16 cellular contexts compared by ENCODE assay signal in the genomic region with DNA sequence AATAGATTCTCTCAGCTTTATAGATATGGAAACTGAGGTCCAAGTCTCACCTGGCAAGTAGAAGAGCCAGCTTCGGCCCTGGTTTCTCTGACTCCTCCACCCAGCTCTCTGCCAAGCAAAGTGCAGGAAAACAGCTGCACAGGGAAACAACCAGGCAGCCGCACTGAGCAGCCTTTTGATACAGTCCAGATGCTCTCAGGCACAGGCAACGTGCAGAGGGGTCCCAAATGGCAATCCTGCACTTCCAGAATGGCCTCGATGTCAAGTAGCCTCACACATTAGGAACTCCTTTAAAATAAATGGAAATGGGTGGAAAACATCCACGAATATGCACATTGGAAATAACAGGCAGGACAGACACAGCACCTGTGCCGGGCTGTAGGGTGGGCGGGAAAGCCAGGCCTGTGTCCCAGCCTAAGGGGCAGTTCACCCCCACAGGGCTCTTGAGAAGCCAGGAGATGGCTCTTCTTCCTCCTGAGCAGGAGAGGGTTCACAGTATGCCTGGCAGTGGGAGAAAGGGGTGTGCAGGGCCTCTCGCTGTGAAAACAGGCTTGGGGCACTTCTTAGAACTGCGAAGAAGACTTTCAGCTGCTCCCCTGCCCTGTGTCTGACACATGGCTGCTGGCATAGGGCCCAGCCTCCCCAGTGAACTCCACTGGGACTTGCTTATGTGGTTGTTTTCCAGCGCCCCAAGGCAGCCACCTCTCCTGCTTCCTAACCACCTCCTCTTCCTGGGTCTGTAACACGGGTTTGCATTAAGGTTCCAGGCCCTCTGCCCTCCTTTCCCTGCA.
DNase-seq lines count a peak whose midpoint lies in the region; ATAC-seq and TF ChIP-seq lines count a peak whose summit lies in the region.
"Had no signal": no experiment of that assay in that cellular context is flagged by ENCODE, and none has a peak within 500 bp of the region (broad histone marks: within the 10 kb centered on the region; RNA-seq: fewer than 3 reads in every experiment).

No MANE protein-coding gene starts in this region.

- no peak overlapping the region for H3K9ac ChIP-seq in endodermal cell (ENCODE audit: extremely low read depth, low read length, poor library complexity, severe bottlenecking)

- TF ChIP-seq POLR2A in heart left ventricle (IDR thresholded peaks at IDR 0.05) = no peak
- TF ChIP-seq POLR2A in suprapubic skin (IDR thresholded peaks at IDR 0.05) = no peak

- H3K9me3 ChIP-seq in cardiac muscle cell (ENCODE audit: low read depth) = no peaks in the 10 kb centered on the region
- H3K9me3 ChIP-seq in heart left ventricle = no peaks in the 10 kb centered on the region
- no peaks in the 10 kb centered on the region for H3K9me3 ChIP-seq in endodermal cell (ENCODE audit: control insufficient read depth, low read length)
- no peaks in the 10 kb centered on the region for H3K9me3 ChIP-seq in upper lobe of right lung
- H3K9me3 ChIP-seq in suprapubic skin = no peaks in the 10 kb centered on the region
- H3K9me3 ChIP-seq: HAP-1, right atrium auricular region, tibial nerve had no signal

- no peaks in the 10 kb centered on the region for H3K36me3 ChIP-seq in cardiac muscle cell
- no peaks in the 10 kb centered on the region for H3K36me3 ChIP-seq in heart left ventricle
- H3K36me3 ChIP-seq in endodermal cell (ENCODE audit: control insufficient read depth, insufficient read depth, low read length) = no peaks in the 10 kb centered on the region
- H3K36me3 ChIP-seq in upper lobe of right lung = no peaks in the 10 kb centered on the region
- H3K36me3 ChIP-seq in suprapubic skin = no peaks in the 10 kb centered on the region
- H3K36me3 ChIP-seq: HAP-1, right atrium auricular region, tibial nerve had no signal

- H3K4me1 Mint-ChIP-seq in endodermal cell = peaks cover 11% of the 10 kb centered on the region

- H3K4me1 ChIP-seq in cardiac muscle cell (ENCODE audit: low read depth) (peaks cover 11% of the 10 kb centered on the region), heart left ventricle (no peaks in the 10 kb centered on the region), endodermal cell (ENCODE audit: control insufficient read depth, insufficient read depth, low read length) (no peaks in the 10 kb centered on the region), upper lobe of right lung (no peaks in the 10 kb centered on the region), suprapubic skin (no peaks in the 10 kb centered on the region)
- H3K4me1 ChIP-seq: HAP-1, right atrium auricular region, tibial nerve had no signal

- no peak overlapping the region for H3K4me3 Mint-ChIP-seq in endodermal cell

- TF ChIP-seq CTCF in cardiac muscle cell (IDR thresholded peaks at IDR 0.05; ENCODE audit: low read depth, low read length) (no peak), heart left ventricle (IDR thresholded peaks at IDR 0.05) (no peak), endodermal cell (conservative IDR thresholded peaks at IDR 0.05) (no peak), upper lobe of right lung (IDR thresholded peaks at IDR 0.05) (no peak), suprapubic skin (IDR thresholded peaks at IDR 0.05) (no peak)

- H3K27me3 Mint-ChIP-seq in endodermal cell (ENCODE audit: insufficient read depth) = peaks cover 50% of the 10 kb centered on the region

- H3K36me3 Mint-ChIP-seq in endodermal cell (ENCODE audit: low read depth) = no peaks in the 10 kb centered on the region

- H3K4me3 ChIP-seq in cardiac muscle cell = no peak overlapping the region
- H3K4me3 ChIP-seq in heart left ventricle = no peak overlapping the region
- no peak overlapping the region for H3K4me3 ChIP-seq in endodermal cell (ENCODE audit: low read length)
- no peak overlapping the region for H3K4me3 ChIP-seq in upper lobe of right lung
- H3K4me3 ChIP-seq in suprapubic skin = no peak overlapping the region
- H3K4me3 ChIP-seq: HAP-1, right atrium auricular region, tibial nerve had no signal

- H3K27ac Mint-ChIP-seq in endodermal cell = no peak overlapping the region

- H3K27me3 ChIP-seq in cardiac muscle cell (peaks cover 5% of the 10 kb centered on the region), heart left ventricle (peaks cover 0 to 36% (median 4%) of the 10 kb centered on the region in 9 donors), endodermal cell (ENCODE audit: control insufficient read depth, insufficient read depth, low read length, poor library complexity, severe bottlenecking) (peaks cover 36% of the 10 kb centered on the region), upper lobe of right lung (peaks cover 8% of the 10 kb centered on the region), suprapubic skin (peaks cover 30% of the 10 kb centered on the region)
- H3K27me3 ChIP-seq: right atrium auricular region, tibial nerve had no signal

- WGBS in heart left ventricle, 4 donors = 52 to 59% (median 56%) methylated on average over 11 of the region's 11 CpGs
- WGBS in endodermal cell (ENCODE audit: insufficient coverage in 1 of 2, insufficient read length in 1 of 2), 2 experiments = 86 to 89% methylated on average over 10 to 11 of the region's 11 CpGs
- WGBS in suprapubic skin = 56% methylated on average over 10 of the region's 11 CpGs

- H3K9me3 Mint-ChIP-seq in endodermal cell = no peaks in the 10 kb centered on the region

- H3K27ac ChIP-seq in cardiac muscle cell (peak overlapping the region; percentile 52), heart left ventricle (no peak overlapping the region), endodermal cell (ENCODE audit: low read depth, low read length) (no peak overlapping the region), upper lobe of right lung (no peak overlapping the region), suprapubic skin (no peak overlapping the region)
- H3K27ac ChIP-seq: right atrium auricular region, tibial nerve had no signal

- intact Hi-C loops in heart left ventricle (cut with DNase I) = no loop called here
- intact Hi-C loops in upper lobe of right lung (cut with DNase I) = no loop called here

- ATAC-seq in heart left ventricle (no peak), upper lobe of right lung (no peak), GM21723 (IDR thresholded peaks at IDR 0.05; ENCODE audit: unreplicated experiment) (no peak), HG03175 (IDR thresholded peaks at IDR 0.05; ENCODE audit: unreplicated experiment) (no peak)

- DNase-seq in cardiac muscle cell (ENCODE audit: low read depth in 1 of 2, low spot score in 1 of 2) (peak; percentile 42 to 50), heart left ventricle (no peak), NCI-H2171 (lab: John Stamatoyannopoulos, UW) (peak; percentile 79), endodermal cell (peak; percentile 45), upper lobe of right lung (peak; percentile 57), suprapubic skin (ENCODE audit: low spot score in 2 of 2) (no peak)
- DNase-seq: activated CD8-positive, alpha-beta memory T cell treated with anti-CD3 and anti-CD28 coated beads, Interleukin-2, amount 50 U/mL, for 48 hours; activated naive CD4-positive, alpha-beta T cell treated with anti-CD3 and anti-CD28 coated beads, Interleukin-2, amount 50 U/mL, for 16 hours; foreskin melanocyte; KBM-7; NCI-H1694 had no signal

- no peak for TF ChIP-seq EP300 in suprapubic skin (IDR thresholded peaks at IDR 0.05)

Comparison
In these comparisons a context has a peak if more than half of its experiments do, and no peak if none do; other contexts are left out.
1. DNase-seq: peak in cardiac muscle cell (2 of 2), NCI-H2171 (single experiment), endodermal cell (single experiment) and upper lobe of right lung (single experiment); none in heart left ventricle (0 of 5) and suprapubic skin (0 of 2).